ENCODE assay signal across 10 cellular contexts in the genomic region with DNA sequence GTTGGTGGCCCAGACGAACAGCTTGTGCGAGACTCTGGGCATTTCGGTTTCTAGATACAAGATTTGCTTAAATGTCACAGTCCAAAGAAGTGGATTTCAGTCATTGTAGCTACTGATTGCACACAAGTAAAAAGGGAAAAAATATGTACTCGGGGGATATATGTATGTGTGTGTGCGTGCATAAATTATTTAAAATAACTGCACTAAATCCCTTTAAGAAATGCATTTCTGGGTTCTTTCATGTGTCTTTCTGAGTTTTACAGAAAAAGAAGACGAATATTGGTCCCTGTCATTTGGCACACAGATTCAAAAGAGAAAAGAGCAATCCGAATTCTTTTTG. TPM values are rescaled to one million over a fixed set of nuclear protein-coding genes. Genes with fewer than 3 reads are reported as not detected.
DNase-seq lines count a peak whose midpoint lies in the region; ATAC-seq, FAIRE-seq and TF ChIP-seq lines count a peak whose summit lies in the region.
"Had no signal": no experiment of that assay in that cellular context is flagged by ENCODE, and none has a peak within 500 bp of the region (broad histone marks: within the 10 kb centered on the region; RNA-seq: fewer than 3 reads in every experiment).

No MANE protein-coding gene starts in this region.

- no peaks in the 10 kb centered on the region for H3K9me3 Mint-ChIP-seq in CD4-positive, CD25-positive, alpha-beta regulatory T cell

- peaks cover 5% of the 10 kb centered on the region for H3K36me3 Mint-ChIP-seq in CD4-positive, CD25-positive, alpha-beta regulatory T cell

- CTCF ChIA-PET in endothelial cell of umbilical vein (lab: Charles Lee) = interaction anchor here (0.7 to 4.5 kb wide), 27 partner anchors 9 to 1929 kb away, joined by 3 to 87 read pairs (median 4); no protein-coding TSS in a partner anchor

- H3K4me3 Mint-ChIP-seq in CD4-positive, CD25-positive, alpha-beta regulatory T cell = peak overlapping the region; percentile 82 to 94 (median 88)

- dilution Hi-C loops in endothelial cell of umbilical vein (cut with MboI; ENCODE audit: extremely low pct_ligation_motif_present, low sequenced_read_pairs) = no loop called here

- H3K9ac ChIP-seq in NT2/D1 (ENCODE audit: insufficient read length, low read depth) (peak overlapping the region; percentile 83), endothelial cell of umbilical vein (replicated peaks; ENCODE audit: extremely low read depth, insufficient read depth, low read length) (no peak overlapping the region)

- no peaks in the 10 kb centered on the region for H3K9me3 ChIP-seq in CD4-positive, CD25-positive, alpha-beta regulatory T cell (ENCODE audit: control insufficient read depth in 2 of 2, low read length in 2 of 2)
- H3K9me3 ChIP-seq in NT2/D1 (ENCODE audit: insufficient read depth, low read length) = no peaks in the 10 kb centered on the region
- H3K9me3 ChIP-seq in endothelial cell of umbilical vein (replicated peaks; ENCODE audit: control insufficient read depth, insufficient read depth, low read length) = no peaks in the 10 kb centered on the region
- no peaks in the 10 kb centered on the region for H3K9me3 ChIP-seq in ovary
- H3K9me3 ChIP-seq: neutrophil had no signal

- no peaks in the 10 kb centered on the region for H3K36me3 ChIP-seq in CD4-positive, CD25-positive, alpha-beta regulatory T cell (ENCODE audit: control insufficient read depth, insufficient read depth, low read length)
- H3K36me3 ChIP-seq in NT2/D1 (ENCODE audit: insufficient read depth, insufficient read length, low read length) = no peaks in the 10 kb centered on the region
- no peaks in the 10 kb centered on the region for H3K36me3 ChIP-seq in endothelial cell of umbilical vein (ENCODE audit: control insufficient read depth in 2 of 2, extremely low read depth in 1 of 2, insufficient read depth in 2 of 2, low read length in 2 of 2)
- no peaks in the 10 kb centered on the region for H3K36me3 ChIP-seq in ovary
- H3K36me3 ChIP-seq: neutrophil had no signal

- H3K27me3 ChIP-seq in CD4-positive, CD25-positive, alpha-beta regulatory T cell (ENCODE audit: control insufficient read depth, insufficient read depth, low read length) = peaks cover 20% of the 10 kb centered on the region
- H3K27me3 ChIP-seq in NT2/D1 (ENCODE audit: insufficient read depth, insufficient read length) (peaks cover 39% of the 10 kb centered on the region), endothelial cell of umbilical vein (ENCODE audit: control insufficient read depth in 2 of 2, insufficient read depth in 2 of 2, low read length in 2 of 2) (peaks cover 3 to 8% of the 10 kb centered on the region in 2 experiments), ovary (no peaks in the 10 kb centered on the region)

- H3K27me3 Mint-ChIP-seq in CD4-positive, CD25-positive, alpha-beta regulatory T cell = peaks cover 62% of the 10 kb centered on the region

- H4K20me1 ChIP-seq in endothelial cell of umbilical vein (replicated peaks; ENCODE audit: control insufficient read depth, extremely low read depth, insufficient read depth, low read length) = no peaks in the 10 kb centered on the region

- no TSS peak for BruUV-seq in endothelial cell of umbilical vein (replicated peaks; lab: Mats Ljungman, UMichigan)

- no peak overlapping the region for H3K27ac ChIP-seq in CD4-positive, CD25-positive, alpha-beta regulatory T cell (ENCODE audit: insufficient read depth, low read length, poor library complexity, severe bottlenecking)
- H3K27ac ChIP-seq in endothelial cell of umbilical vein (ENCODE audit: insufficient read depth, low read depth, low read length) (no peak overlapping the region), ovary (no peak overlapping the region)
- H3K27ac ChIP-seq: neutrophil had no signal

- FAIRE-seq in endothelial cell of umbilical vein (lab: Jason Lieb, UNC) = no peak

- POLR2A ChIA-PET in endothelial cell of umbilical vein (lab: Charles Lee) = no interaction called here

- peaks cover 10% of the 10 kb centered on the region for H3K79me2 ChIP-seq in endothelial cell of umbilical vein (ENCODE audit: control insufficient read depth, insufficient read depth, low read length)

- TF ChIP-seq CTCF in endothelial cell of umbilical vein (IDR thresholded peaks at IDR 0.05; ENCODE audit: extremely low read depth in 1 of 2, insufficient read depth in 1 of 2, low read depth in 1 of 2, low read length in 2 of 2) (no peak), ovary (IDR thresholded peaks at IDR 0.05) (no peak), GM10266 (IDR thresholded peaks at IDR 0.05; ENCODE audit: control insufficient read depth, insufficient read depth, low read depth, missing control alignments) (no peak)

- peak overlapping the region; percentile 54 for H3K4me3 ChIP-seq in CD4-positive, CD25-positive, alpha-beta regulatory T cell (ENCODE audit: low read depth, low read length)
- H3K4me3 ChIP-seq in NT2/D1 (ENCODE audit: insufficient read length, low read depth) (peak overlapping the region; percentile 67), endothelial cell of umbilical vein (replicated peaks in 1 of 3; ENCODE audit: insufficient read depth in 1 of 3, low read depth in 1 of 3, low read length in 3 of 3) (peak overlapping the region in 2 of 3 experiments; percentile 47 to 68), ovary (peak overlapping the region; percentile 48)

- no peak for TF ChIP-seq EP300 in ovary (IDR thresholded peaks at IDR 0.05)

- no peak for DNase-seq in CD4-positive, CD25-positive, alpha-beta regulatory T cell
- DNase-seq in NT2/D1 (ENCODE audit: low read depth, low spot score) = no peak
- DNase-seq in endothelial cell of umbilical vein (ENCODE audit: low read depth, low spot score) = peak; percentile 52
- DNase-seq in ovary = no peak
- DNase-seq in GM10266 (ENCODE audit: extremely low spot score) = no peak
- no peak for DNase-seq in midbrain (lab: John Stamatoyannopoulos, UW)
- no peak for DNase-seq in NCI-H1105 (lab: John Stamatoyannopoulos, UW)
- DNase-seq: NCI-H187 treated with DMSO at 0.1 percent for 48 hours had no signal

- TF ChIP-seq POLR2A in endothelial cell of umbilical vein (IDR thresholded peaks at IDR 0.05; ENCODE audit: low read depth, low read length) = no peak
- TF ChIP-seq POLR2A in ovary (IDR thresholded peaks at IDR 0.05) = no peak

- H3K9me1 ChIP-seq in endothelial cell of umbilical vein (replicated peaks; ENCODE audit: control insufficient read depth, extremely low read depth, insufficient read depth, low read length) = no peaks in the 10 kb centered on the region

- no peak for ATAC-seq in CD4-positive, CD25-positive, alpha-beta regulatory T cell (ENCODE audit: low read depth in 2 of 2)
- no peak for ATAC-seq in GM18511 (IDR thresholded peaks at IDR 0.05; ENCODE audit: unreplicated experiment)

- H2AFZ ChIP-seq in endothelial cell of umbilical vein (ENCODE audit: low read depth, low read length) = peak overlapping the region; percentile 94

- whole genome bisulfite sequencing in ovary, 3 donors = 9 to 14% (median 12%) methylated on average over 7 of the region's 7 CpGs

- intact Hi-C loops in endothelial cell of umbilical vein (cut with micrococcal nuclease) = loop anchor here (5.0 to 10.0 kb wide), 3 partner anchors 187 to 487 kb away; no protein-coding TSS in a partner anchor
- intact Hi-C loops in ovary (cut with DNase I) = loop anchor here (5.0 to 10.0 kb wide), 7 partner anchors 393 to 1839 kb away; no protein-coding TSS in a partner anchor

- H3K4me1 Mint-ChIP-seq in CD4-positive, CD25-positive, alpha-beta regulatory T cell = peaks cover 0 to 34% (median 18%) of the 10 kb centered on the region in 4 donors

- H3K4me1 ChIP-seq in CD4-positive, CD25-positive, alpha-beta regulatory T cell (ENCODE audit: control insufficient read depth, insufficient read depth, low read length, poor library complexity, severe bottlenecking) = peaks cover 39% of the 10 kb centered on the region
- peaks cover 10% of the 10 kb centered on the region for H3K4me1 ChIP-seq in NT2/D1 (ENCODE audit: insufficient read depth, insufficient read length)
- H3K4me1 ChIP-seq in endothelial cell of umbilical vein (ENCODE audit: control insufficient read depth, extremely low read depth, insufficient read depth, low read length) = peaks cover 10% of the 10 kb centered on the region
- H3K4me1 ChIP-seq in ovary (ENCODE audit: insufficient read depth) = peaks cover 12% of the 10 kb centered on the region

- peak overlapping the region; percentile 88 for H3K4me2 ChIP-seq in endothelial cell of umbilical vein (ENCODE audit: insufficient read depth, low read length)

- H3K27ac Mint-ChIP-seq in CD4-positive, CD25-positive, alpha-beta regulatory T cell = peak overlapping the region in 2 of 3 donors; percentile 2 to 8

TF ChIP-seq in endothelial cell of umbilical vein, 7 proteins besides CTCF, POLR2A, EP300 and RAD21:
- TF ChIP-seq FOS (IDR thresholded peaks at IDR 0.05; ENCODE audit: borderline replicate concordance, insufficient read depth, low read length) (no peak), MYC (IDR thresholded peaks at IDR 0.05; ENCODE audit: low read depth, low read length) (no peak), EZH2 (IDR thresholded peaks at IDR 0.05; ENCODE audit: borderline replicate concordance, low read depth, low read length, severe bottlenecking) (no peak), GATA2 (IDR thresholded peaks at IDR 0.05; ENCODE audit: insufficient read depth, insufficient read length, low read depth, low read length) (no peak), JUN (IDR thresholded peaks at IDR 0.05; ENCODE audit: borderline replicate concordance, insufficient read depth, insufficient read length, low read depth) (no peak), POLR2AphosphoS5 (IDR thresholded peaks at IDR 0.05; ENCODE audit: insufficient read depth, low read depth, low read length) (no peak)
- TF ChIP-seq, protein P1, sequence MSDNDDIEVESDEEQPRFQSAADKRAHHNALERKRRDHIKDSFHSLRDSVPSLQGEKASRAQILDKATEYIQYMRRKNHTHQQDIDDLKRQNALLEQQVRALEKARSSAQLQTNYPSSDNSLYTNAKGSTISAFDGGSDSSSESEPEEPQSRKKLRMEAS (IDR thresholded peaks at IDR 0.05; ENCODE audit: insufficient read depth, insufficient read length) = no peak
TF ChIP-seq in endothelial cell of umbilical vein: peak in this region for 0.

RNA-seq across cellular contexts. Expression of a gene that starts 2.1 kb away (rescaled TPM):
- 23.5 TPM for total RNA-seq in CD4-positive, CD25-positive, alpha-beta regulatory T cell
- polyA plus RNA-seq in CD4-positive, CD25-positive, alpha-beta regulatory T cell = 10 to 100 TPM in 3 of 4 donors, 1 to 10 TPM in 1; 7.1 to 17.3 (median 12.0) TPM
- total RNA-seq in endothelial cell of umbilical vein = 17.4 and 19.8 TPM in 2 replicates
- polyA plus RNA-seq in endothelial cell of umbilical vein = 11.5 and 11.9 TPM in 2 replicates
- 6.4 and 7.6 TPM in 2 replicates for polyA plus RNA-seq in endothelial cell of umbilical vein (2011; cell fraction: cytosol; rRNA removed)
- 40.6 and 42.1 TPM in 2 replicates for polyA plus RNA-seq in endothelial cell of umbilical vein (2011; cell fraction: nucleus; rRNA removed)
- polyA plus RNA-seq in endothelial cell of umbilical vein (2012) = 11.0 and 18.2 TPM in 2 replicates
- polyA minus RNA-seq in endothelial cell of umbilical vein = 42.8 and 61.4 TPM in 2 replicates
- polyA minus RNA-seq in endothelial cell of umbilical vein (2011; cell fraction: cytosol; rRNA and poly(A)+ RNA removed) = not detected
- polyA minus RNA-seq in endothelial cell of umbilical vein (2011; cell fraction: nucleus; rRNA and poly(A)+ RNA removed) = 73.1 and 96.4 TPM in 2 replicates
- 10 to 100 TPM; 12.3 to 39.3 (median 25.1) TPM for total RNA-seq in ovary
- 10 to 100 TPM; 11.3 to 24.9 TPM for polyA plus RNA-seq in ovary
